ENCODE assay signal across 8 cellular contexts in the genomic region with DNA sequence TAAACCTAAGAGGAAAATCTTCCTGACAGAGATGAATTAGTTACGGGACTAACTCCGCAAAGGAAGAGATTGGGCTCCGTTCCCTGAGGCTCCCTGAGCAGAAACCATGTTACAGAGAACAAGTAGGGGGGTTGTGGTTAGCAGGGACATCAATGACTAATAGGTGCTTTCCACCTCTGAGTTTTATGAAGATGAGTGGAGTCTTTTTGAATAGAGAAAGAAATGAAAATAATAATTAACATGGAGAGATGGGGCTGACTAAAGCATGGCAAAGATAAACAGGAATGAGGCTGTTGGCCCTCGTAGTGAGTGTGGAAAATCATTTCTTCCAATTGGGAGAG.
DNase-seq lines count a peak whose midpoint lies in the region; ATAC-seq and TF ChIP-seq lines count a peak whose summit lies in the region.

No MANE protein-coding gene starts in this region.

- H3K4me1 ChIP-seq in adipocyte (ENCODE audit: control insufficient read depth, insufficient read depth, low read length), result peaks cover 18% of the 10 kb centered on the region

- H3K9me3 ChIP-seq in adipocyte (ENCODE audit: control insufficient read depth, low read length), result no peaks in the 10 kb centered on the region

- no peak overlapping the region for H3K9ac ChIP-seq in adipocyte (ENCODE audit: low read length)

- peak; percentile 84 for ATAC-seq in HG03521 (IDR thresholded peaks at IDR 0.05; ENCODE audit: unreplicated experiment)

- TF ChIP-seq CTCF in GM20000 (IDR thresholded peaks at IDR 0.05; ENCODE audit: extremely low read depth, missing control alignments), result no peak

- no peaks in the 10 kb centered on the region for H3K27me3 ChIP-seq in adipocyte (replicated peaks; ENCODE audit: control insufficient read depth, insufficient read depth, low read length)

- DNase-seq in GM03348 (ENCODE audit: low spot score), result peak; percentile 64
- DNase-seq in GM20000 (ENCODE audit: low spot score), result peak; percentile 86
- DNase-seq in adipocyte (ENCODE audit: low read depth), result peak; percentile 51
- DNase-seq in SW 1271 (lab: John Stamatoyannopoulos, UW), result no peak
- no peak for DNase-seq in COR-L47 (lab: John Stamatoyannopoulos, UW)
- no peak for DNase-seq in RPMI8226

- H3K27ac ChIP-seq in skin epidermis, result peak overlapping the region in 13 of 21 experiments; percentile 18 to 78 (median 54)

- H3K4me3 ChIP-seq in adipocyte (ENCODE audit: low read length) (peak overlapping the region; percentile 49), skin epidermis (no peak overlapping the region)

- H3K36me3 ChIP-seq in adipocyte (ENCODE audit: control insufficient read depth, insufficient read depth, low read length, severe bottlenecking), result no peaks in the 10 kb centered on the region

Comparison
In these comparisons a context has a peak if more than half of its experiments do, and no peak if none do; other contexts are left out.
1. DNase-seq: peak in GM03348 (single experiment), GM20000 (single experiment) and adipocyte (single experiment); none in SW 1271 (0 of 2), COR-L47 (single experiment) and RPMI8226 (single experiment).